In the genomic region with DNA sequence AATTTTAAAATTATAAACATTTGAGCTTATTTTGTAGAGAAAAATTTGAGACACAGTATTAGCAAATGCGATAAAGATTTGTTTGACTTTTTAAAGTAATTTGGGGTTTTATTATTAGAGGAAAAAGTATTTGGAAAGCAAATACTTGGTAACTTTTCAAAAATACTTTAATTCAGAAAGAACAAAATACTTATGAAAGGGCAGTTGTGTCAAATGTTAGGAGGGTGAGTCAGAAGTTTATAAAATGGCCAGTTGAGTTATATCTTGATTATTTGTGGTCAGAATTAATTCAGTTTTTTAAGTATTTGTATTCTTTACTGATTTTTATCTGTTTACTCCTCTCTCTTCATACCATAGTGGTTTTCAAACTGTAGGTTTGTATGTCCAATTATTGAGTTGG, we compare ENCODE assay signal across 1 cellular context.
TF ChIP-seq lines count a peak whose summit lies in the region.

No MANE protein-coding gene starts in this region.

TF ChIP-seq in SK-N-SH treated with all-trans-retinoic acid at 6 μM for 48 hours, 23 proteins besides CTCF, POLR2A, EP300 and RAD21 (continued from another document):
- TF ChIP-seq, protein P1, sequence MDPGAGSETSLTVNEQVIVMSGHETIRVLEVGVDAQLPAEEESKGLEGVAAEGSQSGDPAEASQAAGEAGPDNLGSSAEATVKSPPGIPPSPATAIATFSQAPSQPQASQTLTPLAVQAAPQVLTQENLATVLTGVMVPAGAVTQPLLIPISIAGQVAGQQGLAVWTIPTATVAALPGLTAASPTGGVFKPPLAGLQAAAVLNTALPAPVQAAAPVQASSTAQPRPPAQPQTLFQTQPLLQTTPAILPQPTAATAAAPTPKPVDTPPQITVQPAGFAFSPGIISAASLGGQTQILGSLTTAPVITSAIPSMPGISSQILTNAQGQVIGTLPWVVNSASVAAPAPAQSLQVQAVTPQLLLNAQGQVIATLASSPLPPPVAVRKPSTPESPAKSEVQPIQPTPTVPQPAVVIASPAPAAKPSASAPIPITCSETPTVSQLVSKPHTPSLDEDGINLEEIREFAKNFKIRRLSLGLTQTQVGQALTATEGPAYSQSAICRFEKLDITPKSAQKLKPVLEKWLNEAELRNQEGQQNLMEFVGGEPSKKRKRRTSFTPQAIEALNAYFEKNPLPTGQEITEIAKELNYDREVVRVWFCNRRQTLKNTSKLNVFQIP (CRISPR knock-in tag; IDR thresholded peaks at IDR 0.05; ENCODE audit: borderline replicate concordance, low read depth), result no peak
